Comparison of ENCODE assay signal across 8 cellular contexts in the genomic region with DNA sequence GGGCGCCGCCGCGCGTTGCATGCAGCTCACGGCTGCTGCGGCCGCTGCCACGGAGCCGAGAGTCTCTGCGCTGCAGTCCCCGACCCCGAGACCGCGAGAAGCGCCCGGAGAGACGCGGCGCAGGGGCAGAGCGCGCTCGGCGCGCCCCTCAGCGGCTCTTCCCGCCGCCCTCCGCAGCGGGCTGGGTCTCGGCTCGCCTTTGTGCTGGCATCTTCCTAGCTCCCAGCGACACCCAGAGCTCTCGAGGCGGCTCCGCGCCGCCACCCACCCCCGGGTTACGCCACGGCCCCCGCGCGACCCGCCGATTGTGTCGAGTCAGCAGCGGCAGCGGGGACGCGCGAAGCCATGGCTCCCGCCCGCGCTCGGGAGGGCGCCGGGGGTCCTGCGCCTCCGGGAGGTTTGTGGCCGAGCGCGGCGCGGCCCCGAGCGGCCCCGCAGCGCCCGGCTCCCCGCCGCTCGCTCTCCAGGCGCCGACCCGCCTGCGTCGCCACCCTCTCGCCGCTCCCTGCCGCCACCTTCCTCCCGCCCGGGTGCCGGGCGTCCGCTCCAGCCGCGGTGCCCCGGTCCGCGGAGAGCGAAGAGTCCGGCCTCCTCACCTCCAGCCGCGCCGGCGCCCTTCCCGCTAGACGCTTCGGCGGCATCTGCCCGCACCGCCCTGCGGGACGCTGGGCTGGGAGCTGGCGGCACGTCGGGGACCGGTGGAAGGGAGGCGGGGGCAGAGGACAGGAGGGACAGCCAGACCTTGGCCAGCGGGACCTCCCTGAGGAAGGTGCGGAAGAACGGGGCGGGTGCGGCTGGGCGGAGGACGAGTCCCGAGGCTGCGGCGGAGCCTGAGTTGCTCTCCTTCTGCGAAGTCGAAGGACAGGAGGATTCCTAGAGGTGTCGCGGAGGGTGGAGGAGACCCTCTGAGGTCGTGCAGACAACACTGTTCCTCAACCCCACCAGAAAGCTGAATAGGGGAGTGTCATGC. TPM values are rescaled to one million over a fixed set of nuclear protein-coding genes. Genes with fewer than 3 reads are reported as not detected.
DNase-seq lines count a peak whose midpoint lies in the region; ATAC-seq and TF ChIP-seq lines count a peak whose summit lies in the region.

A gene (minus strand): TSS at position 643 of the 970 bp plus-strand sequence.

- no peaks in the 10 kb centered on the region for H3K36me3 ChIP-seq in hepatocyte (replicated peaks; ENCODE audit: insufficient read depth, low read depth)

- H3K9me2 ChIP-seq in hepatocyte (replicated peaks; ENCODE audit: insufficient read depth) = no peaks in the 10 kb centered on the region

- no peaks in the 10 kb centered on the region for H3K9me3 ChIP-seq in hepatocyte (ENCODE audit: low read depth)

- H3K27ac ChIP-seq in hepatocyte = peak within 1 kb of the TSS; percentile 91

- 2% methylated on average over 60 of the region's 125 CpGs for WGBS in hepatocyte (ENCODE audit: low lambda C conversion rate, missing lambda C conversion rate)

- TF ChIP-seq CTCF in astrocyte of the spinal cord (IDR thresholded peaks at IDR 0.05; ENCODE audit: low read depth, low read length) = no peak
- no peak for TF ChIP-seq CTCF in hepatocyte (IDR thresholded peaks at IDR 0.05; ENCODE audit: poor library complexity)

- H3K4me2 ChIP-seq in hepatocyte = peak within 1 kb of the TSS; percentile 95

- H3K4me3 ChIP-seq in astrocyte of the spinal cord (ENCODE audit: low read depth, low read length) (peak within 1 kb of the TSS; percentile 61), hepatocyte (peak within 1 kb of the TSS; percentile 90)

- H4K20me1 ChIP-seq in hepatocyte (ENCODE audit: insufficient read depth, poor library complexity, severe bottlenecking) = no peaks in the 10 kb centered on the region

- peak; percentile 78 for ATAC-seq in GM18498 (IDR thresholded peaks at IDR 0.05; ENCODE audit: unreplicated experiment)
- peak; percentile 58 for ATAC-seq in HG02981 (IDR thresholded peaks at IDR 0.05; ENCODE audit: unreplicated experiment)

- peak within 1 kb of the TSS; percentile 84 for H2AFZ ChIP-seq in hepatocyte

- DNase-seq in AG08396 (ENCODE audit: low spot score) = peak; percentile 62
- peak; percentile 45 for DNase-seq in NCI-H526 treated with DMSO at 0.1 percent for 48 hours (lab: John Stamatoyannopoulos, UW)
- DNase-seq in astrocyte of the spinal cord (ENCODE audit: low read depth, low spot score) = peak; percentile 53
- DNase-seq in hepatocyte (ENCODE audit: low spot score) = peak; percentile 80
- DNase-seq in putamen (ENCODE audit: low spot score) = peak; percentile 84
- no peak for DNase-seq in mucosa of gallbladder (ENCODE audit: low spot score)

- in situ Hi-C loops in astrocyte of the spinal cord (cut with HindIII; ENCODE audit: low sequenced_read_pairs) = no loop called here

- no peaks in the 10 kb centered on the region for H3K4me1 ChIP-seq in hepatocyte (ENCODE audit: insufficient read depth)

- peaks cover 2% of the 10 kb centered on the region for H3K79me2 ChIP-seq in hepatocyte

- H3K27me3 ChIP-seq in hepatocyte = peaks cover 31% of the 10 kb centered on the region

RNA-seq across cellular contexts. Expression of the gene that starts here (rescaled TPM):
- total RNA-seq in hepatocyte (2.4 and 2.6 TPM in 2 replicates), mucosa of gallbladder (9.3 TPM)
- polyA plus RNA-seq in hepatocyte = 0.33 and 1.6 TPM in 2 replicates
